Comparison of ENCODE assay signal across 20 cellular contexts in the genomic region with DNA sequence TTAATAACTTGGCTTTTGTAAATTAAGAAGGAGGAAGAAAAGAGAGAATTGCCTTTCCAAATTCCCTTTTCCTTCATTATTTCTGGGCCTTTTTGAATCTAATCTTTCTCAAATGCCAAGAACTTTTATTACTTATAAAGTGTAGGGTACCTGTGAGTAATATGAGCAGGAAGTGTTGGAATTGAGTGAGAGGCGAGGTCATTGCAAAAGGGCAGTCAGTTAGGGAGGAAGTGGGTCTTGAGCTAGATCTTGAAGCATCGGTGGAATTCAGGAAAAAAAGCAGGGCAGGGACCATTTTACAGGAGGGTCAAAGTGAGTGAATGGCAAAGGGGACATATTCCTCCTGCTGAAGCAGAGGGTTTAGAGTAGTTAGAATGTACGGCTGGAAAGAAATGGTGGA. TPM values are rescaled to one million over a fixed set of nuclear protein-coding genes. Genes with fewer than 3 reads are reported as not detected.
DNase-seq lines count a peak whose midpoint lies in the region; ATAC-seq and TF ChIP-seq lines count a peak whose summit lies in the region.
"Had no signal": no experiment of that assay in that cellular context is flagged by ENCODE, and none has a peak within 500 bp of the region (broad histone marks: within the 10 kb centered on the region; RNA-seq: fewer than 3 reads in every experiment).

No MANE protein-coding gene starts in this region.

- H3K9me3 Mint-ChIP-seq in activated naive CD4-positive, alpha-beta T cell treated with anti-CD3 and anti-CD28 coated beads, Interleukin-2, amount 50 U/mL, for 72 hours = no peaks in the 10 kb centered on the region
- H3K9me3 Mint-ChIP-seq in activated naive CD4-positive, alpha-beta T cell treated with anti-CD3 and anti-CD28 coated beads, Interleukin-2, amount 10 ng/mL, durations not matched to agents 7 days and 5 days = no peaks in the 10 kb centered on the region
- H3K9me3 Mint-ChIP-seq in activated B cell treated with CpG ODN at 0.5 μM for 24 hours = no peaks in the 10 kb centered on the region

- CTCF ChIA-PET in activated naive CD4-positive, alpha-beta T cell treated with anti-CD3 and anti-CD28 coated beads, Interleukin-2, amount 10 ng/mL, durations not matched to agents 7 days and 5 days (lab: Charles Lee) = no interaction called here
- CTCF ChIA-PET in activated B cell treated with CpG ODN at 0.5 μM for 24 hours (lab: Charles Lee) = no interaction called here

- H3K36me3 Mint-ChIP-seq in activated naive CD4-positive, alpha-beta T cell treated with anti-CD3 and anti-CD28 coated beads, Interleukin-2, amount 50 U/mL, for 72 hours = peaks cover 6 to 25% of the 10 kb centered on the region in 2 donors
- peaks cover 60% of the 10 kb centered on the region for H3K36me3 Mint-ChIP-seq in activated naive CD4-positive, alpha-beta T cell treated with anti-CD3 and anti-CD28 coated beads, Interleukin-2, amount 10 ng/mL, durations not matched to agents 7 days and 5 days
- H3K36me3 Mint-ChIP-seq in activated B cell treated with CpG ODN at 0.5 μM for 24 hours (ENCODE audit: low read depth) = peaks cover 88% of the 10 kb centered on the region

- peak overlapping the region; percentile 0 to 17 for H3K27ac Mint-ChIP-seq in activated naive CD4-positive, alpha-beta T cell treated with anti-CD3 and anti-CD28 coated beads, Interleukin-2, amount 50 U/mL, for 72 hours
- no peak overlapping the region for H3K27ac Mint-ChIP-seq in activated naive CD4-positive, alpha-beta T cell treated with anti-CD3 and anti-CD28 coated beads, Interleukin-2, amount 10 ng/mL, durations not matched to agents 7 days and 5 days
- peak overlapping the region; percentile 50 for H3K27ac Mint-ChIP-seq in activated B cell treated with CpG ODN at 0.5 μM for 24 hours

- intact Hi-C loops in activated B cell treated with CpG ODN at 0.5 μM for 24 hours (cut with micrococcal nuclease) = no loop called here

- ATAC-seq in activated naive CD4-positive, alpha-beta T cell treated with anti-CD3 and anti-CD28 coated beads, Interleukin-2, amount 50 U/mL, for 72 hours = no peak
- ATAC-seq in activated B cell treated with CpG ODN at 0.5 μM for 24 hours (ENCODE audit: low read depth) = no peak
- no peak for ATAC-seq in GM21360 (IDR thresholded peaks at IDR 0.05; ENCODE audit: unreplicated experiment)
- no peak for ATAC-seq in GM19455 (IDR thresholded peaks at IDR 0.05; ENCODE audit: unreplicated experiment)
- ATAC-seq: activated CD4-positive, CD25-positive, alpha-beta regulatory T cell treated with anti-CD3 and anti-CD28 coated beads, Interleukin-2, amount 50 U/mL, for 24 hours; left lobe of liver; Panc1 had no signal

- TF ChIP-seq CTCF in activated B cell treated with CpG ODN at 0.5 μM for 24 hours (IDR thresholded peaks at IDR 0.05) = no peak

- no peak overlapping the region for H3K4me3 Mint-ChIP-seq in activated naive CD4-positive, alpha-beta T cell treated with anti-CD3 and anti-CD28 coated beads, Interleukin-2, amount 10 ng/mL, durations not matched to agents 7 days and 5 days
- no peak overlapping the region for H3K4me3 Mint-ChIP-seq in activated B cell treated with CpG ODN at 0.5 μM for 24 hours

- H3K4me1 Mint-ChIP-seq in activated naive CD4-positive, alpha-beta T cell treated with anti-CD3 and anti-CD28 coated beads, Interleukin-2, amount 10 ng/mL, durations not matched to agents 7 days and 5 days = no peaks in the 10 kb centered on the region
- no peaks in the 10 kb centered on the region for H3K4me1 Mint-ChIP-seq in activated B cell treated with CpG ODN at 0.5 μM for 24 hours

- POLR2A ChIA-PET in activated B cell treated with CpG ODN at 0.5 μM for 24 hours (lab: Charles Lee) = no interaction called here

- DNase-seq in activated naive CD4-positive, alpha-beta T cell treated with anti-CD3 and anti-CD28 coated beads, Interleukin-2, amount 50 U/mL, for 72 hours (ENCODE audit: low spot score in 2 of 2) = no peak
- DNase-seq in activated naive CD4-positive, alpha-beta T cell treated with anti-CD3 and anti-CD28 coated beads, Interleukin-2, amount 10 ng/mL, durations not matched to agents 7 days and 5 days = no peak
- DNase-seq in activated B cell treated with CpG ODN at 0.5 μM for 24 hours (no peak), glomerular visceral epithelial cell (ENCODE audit: extremely low spot score) (peak; percentile 21), 8988T (no peak), HCEC 1CT (no peak)
- DNase-seq: BE2C; Caco-2; effector CD8-positive, alpha-beta T cell; KBM-7; mesenchymal stem cell; NCI-H524; nucleus accumbens; stimulated activated CD4-positive, alpha-beta T cell treated with anti-CD3 and anti-CD28 coated beads, Interleukin-1b, Interleukin-23, amount 100 ng/mL, for 48 hours; upper lobe of left lung had no signal

- no peaks in the 10 kb centered on the region for H3K27me3 Mint-ChIP-seq in activated naive CD4-positive, alpha-beta T cell treated with anti-CD3 and anti-CD28 coated beads, Interleukin-2, amount 10 ng/mL, durations not matched to agents 7 days and 5 days
- no peaks in the 10 kb centered on the region for H3K27me3 Mint-ChIP-seq in activated B cell treated with CpG ODN at 0.5 μM for 24 hours

RNA-seq across cellular contexts. Expression of gene DDI2, which starts 23.4 kb away (rescaled TPM):
- total RNA-seq in activated naive CD4-positive, alpha-beta T cell treated with anti-CD3 and anti-CD28 coated beads, Interleukin-2, amount 50 U/mL, for 72 hours = 10 to 100 TPM; 23.9 to 32.2 TPM
- 45.8 and 59.1 TPM in 2 replicates for total RNA-seq in activated B cell treated with CpG ODN at 0.5 μM for 24 hours

RNA-seq across cellular contexts. Expression of gene PLEKHM2, which starts 43.5 kb away (rescaled TPM):
- 10 to 100 TPM; 46.5 to 48.0 TPM for total RNA-seq in activated naive CD4-positive, alpha-beta T cell treated with anti-CD3 and anti-CD28 coated beads, Interleukin-2, amount 50 U/mL, for 72 hours
- total RNA-seq in activated B cell treated with CpG ODN at 0.5 μM for 24 hours = 100 and 105 TPM in 2 replicates

RNA-seq across cellular contexts. Expression of gene AGMAT, which starts 55.8 kb away (rescaled TPM):
- 10 to 100 TPM; 15.3 to 16.6 TPM for total RNA-seq in activated naive CD4-positive, alpha-beta T cell treated with anti-CD3 and anti-CD28 coated beads, Interleukin-2, amount 50 U/mL, for 72 hours
- total RNA-seq in activated B cell treated with CpG ODN at 0.5 μM for 24 hours = 8.1 TPM in 2 replicates
